In the genomic region with DNA sequence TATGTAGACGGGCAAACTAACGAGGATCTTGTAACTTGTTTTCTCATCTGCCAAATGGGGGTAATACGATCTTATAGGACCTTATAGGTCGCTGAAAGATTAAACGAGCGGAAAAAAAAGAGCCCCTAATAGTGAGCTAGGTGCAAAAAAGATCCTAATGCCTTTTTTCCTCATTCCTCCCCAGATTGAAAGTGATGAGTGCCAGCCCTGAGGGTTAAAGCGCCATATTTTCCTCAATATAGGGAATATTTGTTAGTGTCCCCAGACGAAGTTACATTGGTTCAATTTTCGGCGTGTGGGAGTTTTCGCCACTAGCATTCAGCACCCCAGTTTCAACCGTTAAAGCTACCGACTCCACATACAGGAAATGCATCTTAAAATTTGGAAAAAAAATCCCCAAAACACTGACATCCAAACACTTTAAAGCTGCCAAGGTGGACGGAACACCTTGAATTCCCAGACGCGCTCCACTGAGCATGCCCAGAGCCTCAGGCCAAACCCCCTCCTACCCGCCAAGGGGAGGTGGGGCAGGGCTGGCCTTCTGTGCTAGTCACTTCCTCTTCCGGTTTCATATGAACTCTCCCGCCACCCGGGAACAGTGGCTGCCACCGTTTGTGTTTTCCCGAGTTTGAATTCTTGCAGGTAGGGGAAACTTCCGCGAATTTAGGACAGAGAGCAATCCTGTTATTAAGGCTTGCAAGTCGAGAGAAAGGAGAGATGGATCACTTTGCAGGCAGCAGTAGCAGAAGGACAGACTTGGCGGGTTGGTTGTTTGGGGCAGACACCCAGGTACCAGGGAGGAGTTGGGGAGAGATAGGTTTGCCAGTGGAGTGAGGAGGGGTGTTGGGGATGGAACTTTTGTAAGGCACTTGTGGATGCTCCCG, we compare ENCODE assay signal across 1 cellular context.
TF ChIP-seq lines count a peak whose summit lies in the region.

PRIM2 (plus strand) TSS at position 571 of the 884 bp plus-strand sequence. CDS start 816 bp downstream, outside the sequence.

TF ChIP-seq in GM12878, 131 proteins besides CTCF, POLR2A, EP300 and RAD21 (continued from another document and continues in another):
- TF ChIP-seq GABPA (IDR thresholded peaks at IDR 0.05; ENCODE audit: low read depth) (peak; percentile 90), ETV6 (conservative IDR thresholded peaks at IDR 0.05 in 1 of 2, IDR thresholded peaks at IDR 0.05 in 1 of 2; ENCODE audit: borderline replicate concordance in 1 of 2, low read depth in 1 of 2) (peak in 1 of 2 experiments; percentile 91; a peak in 2 of 4 replicates), CBX5 (IDR thresholded peaks at IDR 0.05; ENCODE audit: low read depth) (0 out of 2 replicates have a peak, but pooled peaks have one; percentile 28), POLR2AphosphoS5 (IDR thresholded peaks at IDR 0.05; ENCODE audit: low read length) (peak; percentile 84), RFX5 (IDR thresholded peaks at IDR 0.05; ENCODE audit: low read depth, low read length) (no peak), ATF7 (IDR thresholded peaks at IDR 0.05; ENCODE audit: low read depth) (peak; percentile 49), STAT3 (IDR thresholded peaks at IDR 0.05; ENCODE audit: low read depth, low read length) (no peak), ZNF207 (IDR thresholded peaks at IDR 0.05; ENCODE audit: borderline replicate concordance) (no peak), PML (IDR thresholded peaks at IDR 0.05; ENCODE audit: low read length) (peak; percentile 82), ZBTB40 (IDR thresholded peaks at IDR 0.05; ENCODE audit: borderline replicate concordance) (peak; percentile 88), NRF1 (conservative IDR thresholded peaks at IDR 0.05; ENCODE audit: low read depth, low read length) (peak; percentile 69), TBL1XR1 (IDR thresholded peaks at IDR 0.05; ENCODE audit: low read depth, low read length) (no peak), SUZ12 (IDR thresholded peaks at IDR 0.05; ENCODE audit: unreplicated experiment) (no peak), NFIC (IDR thresholded peaks at IDR 0.05; ENCODE audit: low read depth, low read length) (0 out of 2 replicates have a peak, but pooled peaks have one; percentile 48), TCF3 (IDR thresholded peaks at IDR 0.05; ENCODE audit: borderline replicate concordance, insufficient read depth, low read depth, low read length) (no peak), TCF7 (IDR thresholded peaks at IDR 0.05; ENCODE audit: borderline replicate concordance) (0 out of 2 replicates have a peak, but pooled peaks have one; percentile 31), POLR2AphosphoS2 (IDR thresholded peaks at IDR 0.05; ENCODE audit: low read depth, low read length) (peak; percentile 50; the same call in 1 of the 2 replicates), RB1 (IDR thresholded peaks at IDR 0.05; ENCODE audit: borderline replicate concordance) (peak; percentile 93; the same call in 1 of the 2 replicates), CBFB (IDR thresholded peaks at IDR 0.05; ENCODE audit: low read depth) (peak; percentile 27; the same call in 1 of the 2 replicates), ZSCAN29 (IDR thresholded peaks at IDR 0.05) (0 out of 2 replicates have a peak, but pooled peaks have one; percentile 1), ZNF592 (IDR thresholded peaks at IDR 0.05) (no peak), SRF (IDR thresholded peaks at IDR 0.05; ENCODE audit: low read depth in 2 of 2, low read length in 2 of 2) (0 out of 4 replicates have a peak, but pooled peaks of 1 of the 2 experiments have one; percentile 26), EZH2 (IDR thresholded peaks at IDR 0.05; ENCODE audit: borderline replicate concordance, control insufficient read depth, low read depth, low read length) (no peak), GATAD2B (conservative IDR thresholded peaks at IDR 0.05; ENCODE audit: low read depth) (0 out of 2 replicates have a peak, but pooled peaks have one; percentile 25), MTA2 (IDR thresholded peaks at IDR 0.05; ENCODE audit: low read depth) (0 out of 2 replicates have a peak, but pooled peaks have one; percentile 13), IKZF1 (conservative IDR thresholded peaks at IDR 0.05) (peak; percentile 60), KLF5 (IDR thresholded peaks at IDR 0.05; ENCODE audit: partially characterized antibody) (peak; percentile 47), CEBPB (IDR thresholded peaks at IDR 0.05; ENCODE audit: borderline replicate concordance in 1 of 2, low read depth in 2 of 2, low read length in 2 of 2) (no peak), SIN3A (IDR thresholded peaks at IDR 0.05; ENCODE audit: low read depth, low read length) (peak; percentile 85), MYB (IDR thresholded peaks at IDR 0.05; ENCODE audit: borderline replicate concordance, low read depth, low read length) (0 out of 2 replicates have a peak, but pooled peaks have one; percentile 17), ZNF274 (IDR thresholded peaks at IDR 0.05; ENCODE audit: insufficient read depth, insufficient read length) (no peak), CREB1 (IDR thresholded peaks at IDR 0.05; ENCODE audit: low read depth) (peak; percentile 69), FOXM1 (IDR thresholded peaks at IDR 0.05; ENCODE audit: low read depth, low read length) (no peak), CHD2 (IDR thresholded peaks at IDR 0.05; ENCODE audit: borderline replicate concordance, low read depth, low read length) (0 out of 2 replicates have a peak, but pooled peaks have one; percentile 43), HDAC2 (IDR thresholded peaks at IDR 0.05) (no peak), IRF3 (IDR thresholded peaks at IDR 0.05) (no peak), TCF12 (IDR thresholded peaks at IDR 0.05; ENCODE audit: low read depth, low read length) (0 out of 2 replicates have a peak, but pooled peaks have one; percentile 51), EGR1 (IDR thresholded peaks at IDR 0.05; ENCODE audit: borderline replicate concordance in 1 of 2, low read depth in 2 of 2, low read length in 2 of 2) (peak in 1 of 2 experiments; percentile 33; a peak in 1 of 3 replicates), TAF1 (IDR thresholded peaks at IDR 0.05; ENCODE audit: borderline replicate concordance, low read depth, low read length) (peak; percentile 99)
- TF ChIP-seq, protein P1, sequence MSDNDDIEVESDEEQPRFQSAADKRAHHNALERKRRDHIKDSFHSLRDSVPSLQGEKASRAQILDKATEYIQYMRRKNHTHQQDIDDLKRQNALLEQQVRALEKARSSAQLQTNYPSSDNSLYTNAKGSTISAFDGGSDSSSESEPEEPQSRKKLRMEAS (IDR thresholded peaks at IDR 0.05; ENCODE audit: low read depth, low read length) = no peak; the same call in 1 of the 2 replicates
- TF ChIP-seq, protein P2, sequence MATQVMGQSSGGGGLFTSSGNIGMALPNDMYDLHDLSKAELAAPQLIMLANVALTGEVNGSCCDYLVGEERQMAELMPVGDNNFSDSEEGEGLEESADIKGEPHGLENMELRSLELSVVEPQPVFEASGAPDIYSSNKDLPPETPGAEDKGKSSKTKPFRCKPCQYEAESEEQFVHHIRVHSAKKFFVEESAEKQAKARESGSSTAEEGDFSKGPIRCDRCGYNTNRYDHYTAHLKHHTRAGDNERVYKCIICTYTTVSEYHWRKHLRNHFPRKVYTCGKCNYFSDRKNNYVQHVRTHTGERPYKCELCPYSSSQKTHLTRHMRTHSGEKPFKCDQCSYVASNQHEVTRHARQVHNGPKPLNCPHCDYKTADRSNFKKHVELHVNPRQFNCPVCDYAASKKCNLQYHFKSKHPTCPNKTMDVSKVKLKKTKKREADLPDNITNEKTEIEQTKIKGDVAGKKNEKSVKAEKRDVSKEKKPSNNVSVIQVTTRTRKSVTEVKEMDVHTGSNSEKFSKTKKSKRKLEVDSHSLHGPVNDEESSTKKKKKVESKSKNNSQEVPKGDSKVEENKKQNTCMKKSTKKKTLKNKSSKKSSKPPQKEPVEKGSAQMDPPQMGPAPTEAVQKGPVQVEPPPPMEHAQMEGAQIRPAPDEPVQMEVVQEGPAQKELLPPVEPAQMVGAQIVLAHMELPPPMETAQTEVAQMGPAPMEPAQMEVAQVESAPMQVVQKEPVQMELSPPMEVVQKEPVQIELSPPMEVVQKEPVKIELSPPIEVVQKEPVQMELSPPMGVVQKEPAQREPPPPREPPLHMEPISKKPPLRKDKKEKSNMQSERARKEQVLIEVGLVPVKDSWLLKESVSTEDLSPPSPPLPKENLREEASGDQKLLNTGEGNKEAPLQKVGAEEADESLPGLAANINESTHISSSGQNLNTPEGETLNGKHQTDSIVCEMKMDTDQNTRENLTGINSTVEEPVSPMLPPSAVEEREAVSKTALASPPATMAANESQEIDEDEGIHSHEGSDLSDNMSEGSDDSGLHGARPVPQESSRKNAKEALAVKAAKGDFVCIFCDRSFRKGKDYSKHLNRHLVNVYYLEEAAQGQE (IDR thresholded peaks at IDR 0.05; ENCODE audit: low read depth, low read length) = 0 out of 2 replicates have a peak, but pooled peaks have one; percentile 16
- TF ChIP-seq, protein P3, sequence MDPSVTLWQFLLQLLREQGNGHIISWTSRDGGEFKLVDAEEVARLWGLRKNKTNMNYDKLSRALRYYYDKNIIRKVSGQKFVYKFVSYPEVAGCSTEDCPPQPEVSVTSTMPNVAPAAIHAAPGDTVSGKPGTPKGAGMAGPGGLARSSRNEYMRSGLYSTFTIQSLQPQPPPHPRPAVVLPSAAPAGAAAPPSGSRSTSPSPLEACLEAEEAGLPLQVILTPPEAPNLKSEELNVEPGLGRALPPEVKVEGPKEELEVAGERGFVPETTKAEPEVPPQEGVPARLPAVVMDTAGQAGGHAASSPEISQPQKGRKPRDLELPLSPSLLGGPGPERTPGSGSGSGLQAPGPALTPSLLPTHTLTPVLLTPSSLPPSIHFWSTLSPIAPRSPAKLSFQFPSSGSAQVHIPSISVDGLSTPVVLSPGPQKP (IDR thresholded peaks at IDR 0.05; ENCODE audit: low read depth, low read length) = peak; percentile 84
- TF ChIP-seq, protein P4, sequence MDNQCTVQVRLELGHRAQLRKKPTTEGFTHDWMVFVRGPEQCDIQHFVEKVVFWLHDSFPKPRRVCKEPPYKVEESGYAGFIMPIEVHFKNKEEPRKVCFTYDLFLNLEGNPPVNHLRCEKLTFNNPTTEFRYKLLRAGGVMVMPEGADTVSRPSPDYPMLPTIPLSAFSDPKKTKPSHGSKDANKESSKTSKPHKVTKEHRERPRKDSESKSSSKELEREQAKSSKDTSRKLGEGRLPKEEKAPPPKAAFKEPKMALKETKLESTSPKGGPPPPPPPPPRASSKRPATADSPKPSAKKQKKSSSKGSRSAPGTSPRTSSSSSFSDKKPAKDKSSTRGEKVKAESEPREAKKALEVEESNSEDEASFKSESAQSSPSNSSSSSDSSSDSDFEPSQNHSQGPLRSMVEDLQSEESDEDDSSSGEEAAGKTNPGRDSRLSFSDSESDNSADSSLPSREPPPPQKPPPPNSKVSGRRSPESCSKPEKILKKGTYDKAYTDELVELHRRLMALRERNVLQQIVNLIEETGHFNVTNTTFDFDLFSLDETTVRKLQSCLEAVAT (IDR thresholded peaks at IDR 0.05) = peak; percentile 64; the same call in 1 of the 2 replicates
